ENCODE assay signal across 8 cellular contexts in genomic region chr3:72446406-72447058, GRCh38. TPM values are rescaled to one million over a fixed set of nuclear protein-coding genes. Genes with fewer than 3 reads are reported as not detected.
A peak's percentile ranks its signal among the peaks of the same experiment; 100 is the strongest.
DNase-seq lines count a peak whose midpoint lies in the region; ATAC-seq, FAIRE-seq and TF ChIP-seq lines count a peak whose summit lies in the region.

Gene RYBP (minus strand): TSS chr3:72446621.

- WGBS in HepG2 (ENCODE audit: low lambda C conversion rate), result 1% methylated on average over 27 of the region's 45 CpGs

- peak within 1 kb of the TSS; percentile 91 for H3K9ac ChIP-seq in HepG2 (ENCODE audit: insufficient read depth, low read depth, low read length)

- TF ChIP-seq CTCF in AG10803 (conservative IDR thresholded peaks at IDR 0.05; ENCODE audit: low read length) (no peak), HepG2 (CRISPR knock-in tag; IDR thresholded peaks at IDR 0.05) (peak; percentile 36; the same call in 1 of the 2 replicates)

- peak within 1 kb of the TSS; percentile 84 for H3K27ac ChIP-seq in HepG2 (ENCODE audit: extremely low read length, insufficient read depth, low read length)

- no peak for DNase-seq in AG10803 (ENCODE audit: low read depth)
- peak; percentile 27 to 30 for DNase-seq in central memory CD8-positive, alpha-beta T cell (ENCODE audit: low spot score in 2 of 2)
- DNase-seq in HepG2 (ENCODE audit: low spot score), result no peak
- DNase-seq in stimulated activated naive B cell treated with anti-CD40 and anti-IgM and Interleukin-4, amounts not matched to agents 10 μg/mL and 1 μg/mL and 100 μg/mL, for 72 hours, result no peak
- no peak for DNase-seq in KG1 (lab: John Stamatoyannopoulos, UW)

- H3K36me3 ChIP-seq in HepG2 (replicated peaks in 1 of 2; ENCODE audit: control insufficient read depth in 1 of 2, insufficient read depth in 2 of 2, low read length in 2 of 2), result no peaks in the 10 kb centered on the region

- no TSS peak for BruUV-seq in HepG2 (replicated peaks; lab: Mats Ljungman, UMichigan)

- no peak within 1 kb of the TSS for H2AFZ ChIP-seq in HepG2 (ENCODE audit: low read length)

- peak within 1 kb of the TSS; percentile 99 for H3K4me3 Mint-ChIP-seq in central memory CD8-positive, alpha-beta T cell
- H3K4me3 Mint-ChIP-seq in stimulated activated naive B cell treated with anti-CD40 and anti-IgM and Interleukin-4, amounts not matched to agents 10 μg/mL and 1 μg/mL and 100 μg/mL, for 72 hours, result peak within 1 kb of the TSS; percentile 90 to 100

- H4K20me1 ChIP-seq in HepG2 (ENCODE audit: insufficient read depth, low read length), result peaks cover 52% of the 10 kb centered on the region

- peak within 1 kb of the TSS; percentile 98 for H3K4me2 ChIP-seq in HepG2 (ENCODE audit: low read depth, low read length)

- H3K4me1 ChIP-seq in HepG2 (ENCODE audit: insufficient read depth, low read length), result peaks cover 64% of the 10 kb centered on the region

- TF ChIP-seq EP300 in HepG2 (IDR thresholded peaks at IDR 0.05; ENCODE audit: low read depth in 2 of 2, low read length in 2 of 2), result no peak
- TF ChIP-seq EP300 in HepG2 (CRISPR knock-in tag; IDR thresholded peaks at IDR 0.05; ENCODE audit: borderline replicate concordance), result peak; percentile 31; the same call in 1 of the 2 replicates

- intact Hi-C loops in HepG2 (cut with micrococcal nuclease; ENCODE audit: unreplicated experiment), result loop anchor here (5.0 kb wide), 2 partner anchors 121 to 146 kb away; no protein-coding TSS in a partner anchor

- CTCF ChIA-PET in HepG2 (lab: Yijun Ruan, JAX; ENCODE audit: low intra/inter-chr PET ratio, low total read pairs), result no interaction called here

- TF ChIP-seq POLR2A in HepG2 (IDR thresholded peaks at IDR 0.05; ENCODE audit: insufficient read depth in 1 of 2, low read depth in 2 of 2, low read length in 2 of 2), result no peak

- peaks cover 13% of the 10 kb centered on the region for H3K36me3 Mint-ChIP-seq in central memory CD8-positive, alpha-beta T cell (ENCODE audit: insufficient read depth)
- peaks cover 28 to 40% of the 10 kb centered on the region in 2 donors for H3K36me3 Mint-ChIP-seq in stimulated activated naive B cell treated with anti-CD40 and anti-IgM and Interleukin-4, amounts not matched to agents 10 μg/mL and 1 μg/mL and 100 μg/mL, for 72 hours

- H3K4me3 ChIP-seq in AG10803 (ENCODE audit: low read length) (peak within 1 kb of the TSS; percentile 93), HepG2 (replicated peaks in 1 of 3; ENCODE audit: insufficient read depth in 1 of 3, low read depth in 2 of 3, low read length in 3 of 3) (peak within 1 kb of the TSS; percentile 92 to 94 (median 93))

- H3K4me1 Mint-ChIP-seq in central memory CD8-positive, alpha-beta T cell, result peaks cover 47% of the 10 kb centered on the region
- H3K4me1 Mint-ChIP-seq in stimulated activated naive B cell treated with anti-CD40 and anti-IgM and Interleukin-4, amounts not matched to agents 10 μg/mL and 1 μg/mL and 100 μg/mL, for 72 hours, result peaks cover 44 to 67% of the 10 kb centered on the region in 2 donors

- in situ Hi-C loops in HepG2 (cut with HindIII; ENCODE audit: extremely low pct_ligation_motif_present, low pct_unique_long_range_greater_than_20kb), result no loop called here

- ATAC-seq in GM19023 (IDR thresholded peaks at IDR 0.05; ENCODE audit: unreplicated experiment) (peak; percentile 26), HG03139 (IDR thresholded peaks at IDR 0.05; ENCODE audit: unreplicated experiment) (peak; percentile 27), SK-N-SH treated with all-trans-retinoic acid at 6 μM for 48 hours (peak; percentile 62), HepG2 (peak; percentile 77)
- ATAC-seq in central memory CD8-positive, alpha-beta T cell (replicated peaks; ENCODE audit: extremely low read depth, poor library complexity, severe bottlenecking), result peak; percentile 1
- ATAC-seq in stimulated activated naive B cell treated with anti-CD40 and anti-IgM and Interleukin-4, amounts not matched to agents 10 μg/mL and 1 μg/mL and 100 μg/mL, for 72 hours (replicated peaks), result peak; percentile 26 to 38

- POLR2A ChIA-PET in HepG2 (lab: Yijun Ruan, JAX), result interaction anchor here (0.6 to 1.4 kb wide), 4 partner anchors 10 to 235 kb away, joined by 3 to 6 read pairs (median 4); no protein-coding TSS in a partner anchor

- peak within 1 kb of the TSS; percentile 93 for H3K27ac Mint-ChIP-seq in central memory CD8-positive, alpha-beta T cell (ENCODE audit: low read depth)
- peak within 1 kb of the TSS; percentile 99 for H3K27ac Mint-ChIP-seq in stimulated activated naive B cell treated with anti-CD40 and anti-IgM and Interleukin-4, amounts not matched to agents 10 μg/mL and 1 μg/mL and 100 μg/mL, for 72 hours

- peaks cover 51% of the 10 kb centered on the region for H3K79me2 ChIP-seq in HepG2 (ENCODE audit: insufficient read depth, low read length)

- no peaks in the 10 kb centered on the region for H3K9me3 Mint-ChIP-seq in central memory CD8-positive, alpha-beta T cell
- H3K9me3 Mint-ChIP-seq in stimulated activated naive B cell treated with anti-CD40 and anti-IgM and Interleukin-4, amounts not matched to agents 10 μg/mL and 1 μg/mL and 100 μg/mL, for 72 hours, result no peaks in the 10 kb centered on the region

- TF ChIP-seq RAD21 in HepG2 (CRISPR knock-in tag; IDR thresholded peaks at IDR 0.05), result peak; percentile 44

- FAIRE-seq in HepG2 (lab: Jason Lieb, UNC), result no peak

- H3K9me3 ChIP-seq in HepG2 (ENCODE audit: low read length), result no peaks in the 10 kb centered on the region

- peaks cover 0 to 2% of the 10 kb centered on the region in 2 experiments; a peak in 1 of 5 replicates for H3K27me3 ChIP-seq in HepG2 (ENCODE audit: control insufficient read depth in 1 of 2, insufficient read depth in 2 of 2, low read length in 2 of 2)

- H3K27me3 Mint-ChIP-seq in central memory CD8-positive, alpha-beta T cell, result peaks cover 35% of the 10 kb centered on the region
- peaks cover 11 to 14% of the 10 kb centered on the region in 2 donors for H3K27me3 Mint-ChIP-seq in stimulated activated naive B cell treated with anti-CD40 and anti-IgM and Interleukin-4, amounts not matched to agents 10 μg/mL and 1 μg/mL and 100 μg/mL, for 72 hours

TF ChIP-seq in SK-N-SH treated with all-trans-retinoic acid at 6 μM for 48 hours, 23 proteins besides CTCF, POLR2A, EP300 and RAD21 (continues in another document):
- TF ChIP-seq OSR1 (CRISPR knock-in tag; IDR thresholded peaks at IDR 0.05) (no peak), RARB (CRISPR knock-in tag; IDR thresholded peaks at IDR 0.05) (no peak), BACH2 (CRISPR knock-in tag; IDR thresholded peaks at IDR 0.05; ENCODE audit: borderline replicate concordance) (no peak), GLIS3 (CRISPR knock-in tag; IDR thresholded peaks at IDR 0.05) (no peak), ZFP3 (CRISPR knock-in tag; IDR thresholded peaks at IDR 0.05) (no peak), ZNF8 (CRISPR knock-in tag; IDR thresholded peaks at IDR 0.05) (no peak), PPARA (CRISPR knock-in tag; IDR thresholded peaks at IDR 0.05; ENCODE audit: borderline replicate concordance) (no peak)

TF ChIP-seq in HepG2, 621 proteins besides CTCF, POLR2A, EP300 and RAD21 (continues in another document):
- TF ChIP-seq PATZ1 (CRISPR knock-in tag; IDR thresholded peaks at IDR 0.05) (peak; percentile 79), ZBTB14 (CRISPR knock-in tag; IDR thresholded peaks at IDR 0.05) (no peak), ONECUT2 (CRISPR knock-in tag; IDR thresholded peaks at IDR 0.05) (no peak)

RNA-seq across cellular contexts. Expression of gene RYBP, which starts in this region (rescaled TPM):
- 6.1 and 13.2 TPM in 2 replicates for total RNA-seq in HepG2 (2016; rRNA removed; fragmentation: Illumina TruSeq; extraction: Trizol)
- 1.0 and 1.2 TPM in 2 replicates for total RNA-seq in HepG2 (2016; cell fraction: cytosol; rRNA removed; fragmentation: Illumina TruSeq; extraction: Trizol; ENCODE audit: low read depth)
- total RNA-seq in HepG2 (2016; cell fraction: insoluble cytoplasmic fraction; rRNA removed; fragmentation: Illumina TruSeq; extraction: Trizol), result 6.3 and 12.2 TPM in 2 replicates
- total RNA-seq in HepG2 (2016; cell fraction: membrane; rRNA removed; fragmentation: Illumina TruSeq; extraction: Trizol), result 7.7 and 7.8 TPM in 2 replicates
- total RNA-seq in HepG2 (2016; cell fraction: nucleus; rRNA removed; fragmentation: Illumina TruSeq; extraction: Trizol), result 8.8 and 10.1 TPM in 2 replicates
- 8.0 and 10.7 TPM in 2 replicates for polyA plus RNA-seq in HepG2 (2011; rRNA removed)
- 4.9 and 7.5 TPM in 2 replicates for polyA plus RNA-seq in HepG2 (2011; cell fraction: cytosol; rRNA removed)
- polyA plus RNA-seq in HepG2 (2011; cell fraction: nucleus; rRNA removed), result 5.2 and 6.1 TPM in 2 replicates
- 15.4 and 18.6 TPM in 2 replicates for polyA plus RNA-seq in HepG2 (2012)
- 1.4 TPM in 2 replicates for polyA plus RNA-seq in HepG2 (2016; cell fraction: cytosol; fragmentation: Illumina TruSeq; extraction: Trizol; ENCODE audit: low read depth)
- 16.6 TPM in 2 replicates for polyA plus RNA-seq in HepG2 (2016; cell fraction: insoluble cytoplasmic fraction; fragmentation: Illumina TruSeq; extraction: Trizol; ENCODE audit: low read depth)
- polyA plus RNA-seq in HepG2 (2016; cell fraction: membrane; fragmentation: Illumina TruSeq; extraction: Trizol; ENCODE audit: low read depth), result 6.0 and 6.1 TPM in 2 replicates
- 13.8 and 14.7 TPM in 2 replicates for polyA plus RNA-seq in HepG2 (2016; cell fraction: nucleus; fragmentation: Illumina TruSeq; extraction: Trizol; ENCODE audit: insufficient read depth, low read depth)
- polyA minus RNA-seq in HepG2 (2011; rRNA and poly(A)+ RNA removed; ENCODE audit: low replicate concordance), result 2.2 and 5.2 TPM in 2 replicates
- 13.5 and 13.7 TPM in 2 replicates for polyA minus RNA-seq in HepG2 (2011; cell fraction: cytosol; rRNA and poly(A)+ RNA removed)
- polyA minus RNA-seq in HepG2 (2011; cell fraction: nucleus; rRNA and poly(A)+ RNA removed), result 17.0 and 23.4 TPM in 2 replicates

Comparison
In these comparisons a context has a peak if more than half of its experiments do, and no peak if none do; other contexts are left out.
1. DNase-seq: peak in central memory CD8-positive, alpha-beta T cell (2 of 2); none in AG10803 (single experiment), HepG2 (single experiment), stimulated activated naive B cell treated with anti-CD40 and anti-IgM and Interleukin-4, amounts not matched to agents 10 μg/mL and 1 μg/mL and 100 μg/mL, for 72 hours (single experiment) and KG1 (single experiment).
2. ATAC-seq: peak in every context shown above with its lines; median percentile 77 in HepG2; 62 in SK-N-SH treated with all-trans-retinoic acid at 6 μM for 48 hours; 32 in stimulated activated naive B cell treated with anti-CD40 and anti-IgM and Interleukin-4, amounts not matched to agents 10 μg/mL and 1 μg/mL and 100 μg/mL, for 72 hours; 27 in HG03139; 26 in GM19023; 1 in central memory CD8-positive, alpha-beta T cell.